1 cellular context compared by ENCODE assay signal in the genomic region with DNA sequence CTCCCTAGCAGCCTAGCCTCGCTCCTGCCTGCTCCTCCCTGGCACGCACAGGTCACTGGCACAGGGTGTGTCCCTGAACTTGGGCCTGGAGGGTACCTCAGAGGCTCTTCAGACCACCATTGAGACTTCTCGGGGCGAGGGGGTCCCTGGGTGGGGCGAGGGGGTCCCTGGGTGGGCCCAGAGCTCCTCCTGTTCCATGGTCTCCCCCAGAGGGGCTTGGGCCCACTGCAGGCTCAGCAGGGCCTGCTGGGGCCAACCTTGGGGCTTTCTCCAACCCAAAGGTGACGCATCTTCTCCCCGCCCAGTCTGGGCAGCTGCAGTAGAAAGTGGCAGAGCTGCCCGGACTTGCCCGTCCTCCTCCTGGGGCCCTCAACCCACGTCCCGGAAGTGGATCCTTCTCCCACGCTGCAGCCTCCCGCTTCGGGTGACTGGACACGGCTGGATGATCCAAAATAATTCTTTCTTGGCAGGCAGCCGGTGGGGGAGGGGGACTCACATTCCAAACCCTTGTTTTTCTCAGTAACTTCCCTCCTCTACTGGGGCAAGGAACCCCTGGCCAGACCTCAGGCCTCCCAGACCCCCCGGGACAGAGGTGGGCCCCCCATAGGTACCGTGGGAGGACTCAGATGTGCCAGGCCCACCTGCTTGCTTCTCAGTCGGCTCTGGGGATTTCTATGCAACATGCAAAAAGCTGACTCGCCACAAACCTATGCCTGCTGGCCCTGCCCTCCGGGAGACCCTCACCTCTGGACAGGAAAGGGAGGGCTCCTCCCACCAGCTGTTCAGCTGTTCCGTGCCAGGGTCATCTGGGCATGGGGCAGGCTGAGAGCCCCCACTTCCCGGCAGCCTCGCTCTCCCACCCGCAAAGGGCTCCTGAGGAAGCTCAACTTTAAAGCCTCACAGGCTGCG.
TF ChIP-seq lines count a peak whose summit lies in the region.

No MANE protein-coding gene starts in this region.

TF ChIP-seq in HepG2, 621 proteins besides CTCF, POLR2A, EP300 and RAD21 (continued from another document and continues in another):
- TF ChIP-seq SPEN (CRISPR knock-in tag; IDR thresholded peaks at IDR 0.05; ENCODE audit: low read depth) (peak; percentile 47; the same call in 1 of the 2 replicates), IKZF5 (CRISPR knock-in tag; IDR thresholded peaks at IDR 0.05) (peak; percentile 42; the same call in 1 of the 2 replicates), REST (IDR thresholded peaks at IDR 0.05; ENCODE audit: borderline replicate concordance in 1 of 2, low read depth in 1 of 2, low read length in 2 of 2) (no peak), SP140L (CRISPR knock-in tag; IDR thresholded peaks at IDR 0.05; ENCODE audit: borderline replicate concordance) (no peak), ARID3A (IDR thresholded peaks at IDR 0.05; ENCODE audit: low read depth, low read length) (no peak), BCL3 (CRISPR knock-in tag; IDR thresholded peaks at IDR 0.05) (no peak), IKZF1 (IDR thresholded peaks at IDR 0.05) (no peak), GMEB1 (CRISPR knock-in tag; IDR thresholded peaks at IDR 0.05; ENCODE audit: borderline replicate concordance) (no peak), HOXD1 (CRISPR knock-in tag; IDR thresholded peaks at IDR 0.05) (no peak), GFI1 (CRISPR knock-in tag; IDR thresholded peaks at IDR 0.05; ENCODE audit: borderline replicate concordance) (no peak), ZNF891 (CRISPR knock-in tag; IDR thresholded peaks at IDR 0.05) (no peak), ZSCAN30 (CRISPR knock-in tag; IDR thresholded peaks at IDR 0.05) (no peak), CEBPB (IDR thresholded peaks at IDR 0.05; ENCODE audit: borderline replicate concordance, low read depth, low read length) (no peak), HNRNPH1 (optimal IDR thresholded peaks at IDR 0.05; ENCODE audit: low read depth, low read length) (no peak), ZNF468 (CRISPR knock-in tag; IDR thresholded peaks at IDR 0.05) (no peak), PRMT3 (CRISPR knock-in tag; IDR thresholded peaks at IDR 0.05; ENCODE audit: borderline replicate concordance, low read depth) (no peak), TP53 (CRISPR knock-in tag; conservative IDR thresholded peaks at IDR 0.05) (no peak), ZZZ3 (CRISPR knock-in tag; IDR thresholded peaks at IDR 0.05; ENCODE audit: borderline replicate concordance) (0 out of 2 replicates have a peak, but pooled peaks have one; percentile 4), MED8 (CRISPR knock-in tag; IDR thresholded peaks at IDR 0.05; ENCODE audit: insufficient replicate concordance) (no peak), ZNF792 (CRISPR knock-in tag; IDR thresholded peaks at IDR 0.05) (no peak), FOXP1 (IDR thresholded peaks at IDR 0.05) (no peak), FOXP1 (CRISPR knock-in tag; IDR thresholded peaks at IDR 0.05) (no peak), ZNF605 (CRISPR knock-in tag; IDR thresholded peaks at IDR 0.05) (no peak), ZFP36L2 (CRISPR knock-in tag; IDR thresholded peaks at IDR 0.05) (no peak), NCOR1 (IDR thresholded peaks at IDR 0.05; ENCODE audit: borderline replicate concordance, low read length) (no peak), ZNF276 (CRISPR knock-in tag; IDR thresholded peaks at IDR 0.05; ENCODE audit: low read depth) (no peak)
- TF ChIP-seq, protein P1, sequence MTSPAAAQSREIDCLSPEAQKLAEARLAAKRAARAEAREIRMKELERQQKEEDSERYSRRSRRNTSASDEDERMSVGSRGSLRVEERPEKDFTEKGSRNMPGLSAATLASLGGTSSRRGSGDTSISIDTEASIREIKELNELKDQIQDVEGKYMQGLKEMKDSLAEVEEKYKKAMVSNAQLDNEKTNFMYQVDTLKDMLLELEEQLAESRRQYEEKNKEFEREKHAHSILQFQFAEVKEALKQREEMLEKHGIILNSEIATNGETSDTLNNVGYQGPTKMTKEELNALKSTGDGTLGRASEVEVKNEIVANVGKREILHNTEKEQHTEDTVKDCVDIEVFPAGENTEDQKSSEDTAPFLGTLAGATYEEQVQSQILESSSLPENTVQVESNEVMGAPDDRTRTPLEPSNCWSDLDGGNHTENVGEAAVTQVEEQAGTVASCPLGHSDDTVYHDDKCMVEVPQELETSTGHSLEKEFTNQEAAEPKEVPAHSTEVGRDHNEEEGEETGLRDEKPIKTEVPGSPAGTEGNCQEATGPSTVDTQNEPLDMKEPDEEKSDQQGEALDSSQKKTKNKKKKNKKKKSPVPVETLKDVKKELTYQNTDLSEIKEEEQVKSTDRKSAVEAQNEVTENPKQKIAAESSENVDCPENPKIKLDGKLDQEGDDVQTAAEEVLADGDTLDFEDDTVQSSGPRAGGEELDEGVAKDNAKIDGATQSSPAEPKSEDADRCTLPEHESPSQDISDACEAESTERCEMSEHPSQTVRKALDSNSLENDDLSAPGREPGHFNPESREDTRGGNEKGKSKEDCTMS (CRISPR knock-in tag; conservative IDR thresholded peaks at IDR 0.05) = no peak
- TF ChIP-seq, protein P2, sequence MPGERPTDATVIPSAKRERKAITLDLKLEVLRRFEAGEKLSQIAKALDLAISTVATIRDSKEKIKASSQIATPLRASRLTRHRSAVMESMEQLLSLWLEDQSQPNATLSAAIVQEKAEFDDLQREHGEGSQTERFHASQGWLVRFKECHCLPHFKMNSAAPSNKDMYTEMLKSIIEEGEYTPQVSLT (CRISPR knock-in tag; IDR thresholded peaks at IDR 0.05; ENCODE audit: borderline replicate concordance, low read depth) = no peak
- TF ChIP-seq, protein P3, sequence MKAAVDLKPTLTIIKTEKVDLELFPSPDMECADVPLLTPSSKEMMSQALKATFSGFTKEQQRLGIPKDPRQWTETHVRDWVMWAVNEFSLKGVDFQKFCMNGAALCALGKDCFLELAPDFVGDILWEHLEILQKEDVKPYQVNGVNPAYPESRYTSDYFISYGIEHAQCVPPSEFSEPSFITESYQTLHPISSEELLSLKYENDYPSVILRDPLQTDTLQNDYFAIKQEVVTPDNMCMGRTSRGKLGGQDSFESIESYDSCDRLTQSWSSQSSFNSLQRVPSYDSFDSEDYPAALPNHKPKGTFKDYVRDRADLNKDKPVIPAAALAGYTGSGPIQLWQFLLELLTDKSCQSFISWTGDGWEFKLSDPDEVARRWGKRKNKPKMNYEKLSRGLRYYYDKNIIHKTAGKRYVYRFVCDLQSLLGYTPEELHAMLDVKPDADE (CRISPR knock-in tag; IDR thresholded peaks at IDR 0.05) = no peak
- TF ChIP-seq, protein P4, sequence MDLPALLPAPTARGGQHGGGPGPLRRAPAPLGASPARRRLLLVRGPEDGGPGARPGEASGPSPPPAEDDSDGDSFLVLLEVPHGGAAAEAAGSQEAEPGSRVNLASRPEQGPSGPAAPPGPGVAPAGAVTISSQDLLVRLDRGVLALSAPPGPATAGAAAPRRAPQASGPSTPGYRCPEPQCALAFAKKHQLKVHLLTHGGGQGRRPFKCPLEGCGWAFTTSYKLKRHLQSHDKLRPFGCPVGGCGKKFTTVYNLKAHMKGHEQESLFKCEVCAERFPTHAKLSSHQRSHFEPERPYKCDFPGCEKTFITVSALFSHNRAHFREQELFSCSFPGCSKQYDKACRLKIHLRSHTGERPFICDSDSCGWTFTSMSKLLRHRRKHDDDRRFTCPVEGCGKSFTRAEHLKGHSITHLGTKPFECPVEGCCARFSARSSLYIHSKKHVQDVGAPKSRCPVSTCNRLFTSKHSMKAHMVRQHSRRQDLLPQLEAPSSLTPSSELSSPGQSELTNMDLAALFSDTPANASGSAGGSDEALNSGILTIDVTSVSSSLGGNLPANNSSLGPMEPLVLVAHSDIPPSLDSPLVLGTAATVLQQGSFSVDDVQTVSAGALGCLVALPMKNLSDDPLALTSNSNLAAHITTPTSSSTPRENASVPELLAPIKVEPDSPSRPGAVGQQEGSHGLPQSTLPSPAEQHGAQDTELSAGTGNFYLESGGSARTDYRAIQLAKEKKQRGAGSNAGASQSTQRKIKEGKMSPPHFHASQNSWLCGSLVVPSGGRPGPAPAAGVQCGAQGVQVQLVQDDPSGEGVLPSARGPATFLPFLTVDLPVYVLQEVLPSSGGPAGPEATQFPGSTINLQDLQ (CRISPR knock-in tag; IDR thresholded peaks at IDR 0.05) = no peak
- TF ChIP-seq, protein P5, sequence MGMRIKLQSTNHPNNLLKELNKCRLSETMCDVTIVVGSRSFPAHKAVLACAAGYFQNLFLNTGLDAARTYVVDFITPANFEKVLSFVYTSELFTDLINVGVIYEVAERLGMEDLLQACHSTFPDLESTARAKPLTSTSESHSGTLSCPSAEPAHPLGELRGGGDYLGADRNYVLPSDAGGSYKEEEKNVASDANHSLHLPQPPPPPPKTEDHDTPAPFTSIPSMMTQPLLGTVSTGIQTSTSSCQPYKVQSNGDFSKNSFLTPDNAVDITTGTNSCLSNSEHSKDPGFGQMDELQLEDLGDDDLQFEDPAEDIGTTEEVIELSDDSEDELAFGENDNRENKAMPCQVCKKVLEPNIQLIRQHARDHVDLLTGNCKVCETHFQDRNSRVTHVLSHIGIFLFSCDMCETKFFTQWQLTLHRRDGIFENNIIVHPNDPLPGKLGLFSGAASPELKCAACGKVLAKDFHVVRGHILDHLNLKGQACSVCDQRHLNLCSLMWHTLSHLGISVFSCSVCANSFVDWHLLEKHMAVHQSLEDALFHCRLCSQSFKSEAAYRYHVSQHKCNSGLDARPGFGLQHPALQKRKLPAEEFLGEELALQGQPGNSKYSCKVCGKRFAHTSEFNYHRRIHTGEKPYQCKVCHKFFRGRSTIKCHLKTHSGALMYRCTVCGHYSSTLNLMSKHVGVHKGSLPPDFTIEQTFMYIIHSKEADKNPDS (CRISPR knock-in tag; IDR thresholded peaks at IDR 0.05) = no peak
